In the genomic region with DNA sequence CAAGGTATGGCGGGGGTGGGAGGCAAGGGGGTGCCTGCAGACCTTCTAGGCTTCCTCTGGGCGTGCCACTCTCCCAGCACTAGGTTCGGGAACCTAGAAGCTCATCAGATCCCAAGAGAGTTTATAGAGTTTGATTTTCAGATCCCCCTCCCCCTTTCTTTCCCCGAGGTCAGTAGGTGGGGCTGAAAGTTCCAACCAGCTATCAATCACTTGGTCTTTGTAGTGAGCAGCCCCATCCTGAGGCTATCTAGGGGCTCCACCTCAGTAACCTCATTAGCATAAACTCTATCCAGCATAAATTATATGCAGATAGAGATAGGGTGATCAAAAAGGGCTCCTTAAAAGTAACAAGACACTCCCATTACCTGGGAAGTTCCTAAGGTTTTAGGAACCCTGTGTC, we compare ENCODE assay signal across 14 cellular contexts. TPM values are rescaled to one million over a fixed set of nuclear protein-coding genes. Genes with fewer than 3 reads are reported as not detected.
DNase-seq lines count a peak whose midpoint lies in the region; ATAC-seq and TF ChIP-seq lines count a peak whose summit lies in the region.
"Had no signal": no experiment of that assay in that cellular context is flagged by ENCODE, and none has a peak within 500 bp of the region (broad histone marks: within the 10 kb centered on the region; RNA-seq: fewer than 3 reads in every experiment).

No MANE protein-coding gene starts in this region.

- no peak for ATAC-seq in T-helper 17 cell
- no peak for ATAC-seq in GM18861 (IDR thresholded peaks at IDR 0.05; ENCODE audit: unreplicated experiment)

- H3K36me3 ChIP-seq in duodenal mucosa (ENCODE audit: control insufficient read depth in 1 of 2, insufficient read depth in 2 of 2, low read length in 2 of 2): peaks cover 0 to 23% of the 10 kb centered on the region in 2 donors

- peaks cover 2% of the 10 kb centered on the region for H3K4me1 Mint-ChIP-seq in T-helper 17 cell
- peaks cover 20% of the 10 kb centered on the region for H3K4me1 Mint-ChIP-seq in nephron progenitor cell

- no peak overlapping the region for H3K27ac ChIP-seq in duodenal mucosa (ENCODE audit: low read depth, low read length)
- H3K27ac ChIP-seq: C4-2B had no signal

- peaks cover 13 to 19% of the 10 kb centered on the region in 2 donors for H3K4me1 ChIP-seq in duodenal mucosa (ENCODE audit: control insufficient read depth in 1 of 2, insufficient read depth in 2 of 2, low read length in 2 of 2)
- H3K4me1 ChIP-seq: Caco-2, HAP-1 had no signal

- H3K9me3 ChIP-seq in T-helper 17 cell (ENCODE audit: control insufficient read depth, low read length, poor library complexity, severe bottlenecking) (no peaks in the 10 kb centered on the region), duodenal mucosa (ENCODE audit: control insufficient read depth in 1 of 2, low read length in 2 of 2) (no peaks in the 10 kb centered on the region)
- H3K9me3 ChIP-seq: Caco-2, HAP-1 had no signal

- no peaks in the 10 kb centered on the region for H3K27me3 Mint-ChIP-seq in T-helper 17 cell
- no peaks in the 10 kb centered on the region for H3K27me3 Mint-ChIP-seq in nephron progenitor cell (ENCODE audit: low read depth, poor library complexity)
- H3K27me3 Mint-ChIP-seq: CD4-positive, alpha-beta T cell had no signal

- H3K9ac ChIP-seq in duodenal mucosa (ENCODE audit: low read depth in 1 of 2, low read length in 2 of 2): no peak overlapping the region

- H3K27me3 ChIP-seq in duodenal mucosa (ENCODE audit: control insufficient read depth in 1 of 2, insufficient read depth in 2 of 2, low read length in 2 of 2): no peaks in the 10 kb centered on the region

- no peaks in the 10 kb centered on the region for H3K9me3 Mint-ChIP-seq in nephron progenitor cell
- H3K9me3 Mint-ChIP-seq: CD4-positive, alpha-beta T cell had no signal

- H3K36me3 Mint-ChIP-seq in T-helper 17 cell (ENCODE audit: low read depth) (peaks cover 3% of the 10 kb centered on the region), nephron progenitor cell (ENCODE audit: low read depth) (peaks cover 38% of the 10 kb centered on the region)

- H3K4me3 Mint-ChIP-seq in T-helper 17 cell: no peak overlapping the region
- no peak overlapping the region for H3K4me3 Mint-ChIP-seq in nephron progenitor cell
- H3K4me3 Mint-ChIP-seq: CD4-positive, alpha-beta T cell had no signal

- peak overlapping the region; percentile 24 for H3K27ac Mint-ChIP-seq in T-helper 17 cell
- H3K27ac Mint-ChIP-seq in nephron progenitor cell: peak overlapping the region; percentile 88
- H3K27ac Mint-ChIP-seq: CD4-positive, alpha-beta T cell had no signal

- no peak for TF ChIP-seq CTCF in nephron progenitor cell (IDR thresholded peaks at IDR 0.05)

- peak overlapping the region; percentile 23 to 29 for H3K4me3 ChIP-seq in duodenal mucosa (ENCODE audit: low read depth in 1 of 2, low read length in 2 of 2)
- H3K4me3 ChIP-seq: HAP-1 had no signal

- DNase-seq in T-helper 17 cell (no peak), nephron progenitor cell (no peak), SW 1271 (lab: John Stamatoyannopoulos, UW) (no peak), NCI-H2107 treated with DMSO at 0.1 percent for 48 hours (lab: John Stamatoyannopoulos, UW; ENCODE audit: unreplicated experiment) (no peak), mucosa of gallbladder (ENCODE audit: low spot score) (no peak)
- DNase-seq: ACHN; AML-193; Caco-2; CD4-positive, alpha-beta T cell; GDM1 had no signal

RNA-seq across cellular contexts. Expression of a gene that starts 32.8 kb away (rescaled TPM):
- total RNA-seq in T-helper 17 cell (10 to 100 TPM; 16.6 to 17.8 TPM), mucosa of gallbladder (50.5 TPM)

RNA-seq across cellular contexts. Expression of a gene that starts 32.9 kb away (rescaled TPM):
- total RNA-seq in T-helper 17 cell: 10 to 100 TPM; 26.0 to 29.1 TPM
- total RNA-seq in mucosa of gallbladder: 18.7 TPM

RNA-seq across cellular contexts. Expression of a gene that starts 40.1 kb away (rescaled TPM):
- total RNA-seq in T-helper 17 cell (1 to 10 TPM; 1.8 to 2.7 TPM), mucosa of gallbladder (2.2 TPM)

RNA-seq across cellular contexts. Expression of a gene that starts 52.0 kb away (rescaled TPM):
- total RNA-seq in T-helper 17 cell (under 1 TPM; 0.42 to 0.76 TPM), mucosa of gallbladder (2.2 TPM)
